Comparison of ENCODE assay signal across 13 cellular contexts in genomic region chr12:77130193-77130592, GRCh38.
DNase-seq lines count a peak whose midpoint lies in the region; ATAC-seq and TF ChIP-seq lines count a peak whose summit lies in the region.
"Had no signal": no experiment of that assay in that cellular context is flagged by ENCODE, and none has a peak within 500 bp of the region (broad histone marks: within the 10 kb centered on the region; RNA-seq: fewer than 3 reads in every experiment).

No MANE protein-coding gene starts in this region.

- H3K27me3 ChIP-seq in SJCRH30 (no peaks in the 10 kb centered on the region), osteoblast (ENCODE audit: insufficient read depth, low read length) (no peaks in the 10 kb centered on the region)

- no peak overlapping the region for H3K4me2 ChIP-seq in osteoblast (ENCODE audit: insufficient read depth, low read length)
- H3K4me2 ChIP-seq: PC-9 had no signal

- no peak overlapping the region for H3K4me3 ChIP-seq in SJCRH30
- H3K4me3 ChIP-seq in osteoblast (ENCODE audit: insufficient read depth, low read length): no peak overlapping the region
- H3K4me3 ChIP-seq: PC-9 had no signal

- peak; percentile 25 for DNase-seq in NCI-H345 (lab: John Stamatoyannopoulos, UW)
- DNase-seq in NCI-H345 treated with DMSO at 0.1 percent for 48 hours (lab: John Stamatoyannopoulos, UW; ENCODE audit: unreplicated experiment): no peak
- DNase-seq in D341Med (ENCODE audit: low spot score): peak; percentile 25
- DNase-seq in SJCRH30: peak; percentile 29 to 36
- DNase-seq in osteoblast (ENCODE audit: insufficient read length, low spot score, missing footprints): peak; percentile 15
- no peak for DNase-seq in T-helper 1 cell
- DNase-seq: DMS79, HCEC 1CT, NCI-H1417, NCI-H187 treated with DMSO at 0.1 percent for 48 hours, NCI-H526, PC-9 had no signal

- H3K4me1 ChIP-seq in SJCRH30 (peaks cover 4% of the 10 kb centered on the region; the same call in 1 of the 2 replicates), osteoblast (ENCODE audit: insufficient read depth, low read length) (peaks cover 14% of the 10 kb centered on the region)

- H3K27ac ChIP-seq in SJCRH30 (no peak overlapping the region), osteoblast (ENCODE audit: low read depth, low read length) (no peak overlapping the region)
- H3K27ac ChIP-seq: PC-9 had no signal

- H3K9me3 ChIP-seq in SJCRH30 (replicated peaks) (no peaks in the 10 kb centered on the region), osteoblast (ENCODE audit: low read depth, low read length) (no peaks in the 10 kb centered on the region)

- H3K79me2 ChIP-seq in osteoblast (ENCODE audit: insufficient read depth, low read length): no peaks in the 10 kb centered on the region

- H4K20me1 ChIP-seq in osteoblast (ENCODE audit: insufficient read depth, low read length): no peaks in the 10 kb centered on the region

- H3K36me3 ChIP-seq in SJCRH30 (no peaks in the 10 kb centered on the region), osteoblast (ENCODE audit: insufficient read depth, low read length) (no peaks in the 10 kb centered on the region)

- H2AFZ ChIP-seq in osteoblast (ENCODE audit: low read length): no peak overlapping the region
- H2AFZ ChIP-seq: PC-9 had no signal

- no peak for TF ChIP-seq CTCF in osteoblast (IDR thresholded peaks at IDR 0.05; ENCODE audit: extremely low read depth, low read depth, low read length)

- ATAC-seq in HG03039 (IDR thresholded peaks at IDR 0.05; ENCODE audit: unreplicated experiment): no peak

Comparison
In these comparisons a context has a peak if more than half of its experiments do, and no peak if none do; other contexts are left out.
1. DNase-seq: peak in NCI-H345 (single experiment), D341Med (single experiment), SJCRH30 (2 of 2) and osteoblast (single experiment); none in NCI-H345 treated with DMSO at 0.1 percent for 48 hours (single experiment) and T-helper 1 cell (0 of 5).